Comparison of ENCODE assay signal across 15 cellular contexts in genomic region chr20:20073851-20074252, GRCh38. TPM values are rescaled to one million over a fixed set of nuclear protein-coding genes. Genes with fewer than 3 reads are reported as not detected.
DNase-seq lines count a peak whose midpoint lies in the region; ATAC-seq lines count a peak whose summit lies in the region.
"Had no signal": no experiment of that assay in that cellular context is flagged by ENCODE, and none has a peak within 500 bp of the region (broad histone marks: within the 10 kb centered on the region; RNA-seq: fewer than 3 reads in every experiment).

No MANE protein-coding gene starts in this region.

- H3K4me1 ChIP-seq in endocrine pancreas (ENCODE audit: control insufficient read depth, insufficient read depth, low read length) (no peaks in the 10 kb centered on the region), skeletal muscle tissue (ENCODE audit: control insufficient read depth in 3 of 3, insufficient read depth in 3 of 3, low read length in 3 of 3) (peaks cover 7 to 47% (median 33%) of the 10 kb centered on the region in 3 donors)
- H3K4me1 ChIP-seq: tibial artery had no signal

- H3K36me3 ChIP-seq in endocrine pancreas (ENCODE audit: control insufficient read depth, insufficient read depth, low read length) (no peaks in the 10 kb centered on the region), skeletal muscle tissue (ENCODE audit: control insufficient read depth in 3 of 3, insufficient read depth in 3 of 3, low read length in 3 of 3) (no peaks in the 10 kb centered on the region)
- H3K36me3 ChIP-seq: tibial artery had no signal

- no peaks in the 10 kb centered on the region for H3K9me3 ChIP-seq in endocrine pancreas (ENCODE audit: control insufficient read depth, low read length)
- no peaks in the 10 kb centered on the region for H3K9me3 ChIP-seq in skeletal muscle tissue (ENCODE audit: control insufficient read depth in 3 of 3, low read length in 3 of 3)
- H3K9me3 ChIP-seq: tibial artery had no signal

- peak overlapping the region; percentile 81 for H3K27ac ChIP-seq in skeletal muscle tissue (ENCODE audit: low read depth, low read length)
- H3K27ac ChIP-seq: tibial artery had no signal

- H3K4me3 ChIP-seq in endocrine pancreas (ENCODE audit: control insufficient read depth, insufficient read depth, low read length), result peak overlapping the region; percentile 47
- peak overlapping the region; percentile 38 to 60 (median 46) for H3K4me3 ChIP-seq in skeletal muscle tissue (ENCODE audit: low read length in 3 of 3)
- H3K4me3 ChIP-seq: tibial artery had no signal

- DNase-seq in NCI-H2196 (lab: John Stamatoyannopoulos, UW; ENCODE audit: unreplicated experiment), result peak; percentile 20
- no peak for DNase-seq in NCI-H2196 treated with DMSO at 0.1 percent for 48 hours (lab: John Stamatoyannopoulos, UW; ENCODE audit: unreplicated experiment)
- DNase-seq in NCI-H345 (lab: John Stamatoyannopoulos, UW), result peak; percentile 86
- DNase-seq in activated CD4-positive, alpha-beta T cell treated with anti-CD3 and anti-CD28 coated beads for 48 hours, result no peak
- DNase-seq in foreskin melanocyte, result no peak
- DNase-seq: activated CD8-positive, alpha-beta memory T cell treated with anti-CD3 and anti-CD28 coated beads for 24 hours; activated gamma-delta T cell treated with Interleukin-2 at 50 U/mL for 16 hours; foreskin fibroblast; mesendoderm; stimulated activated CD4-positive, alpha-beta T cell treated with anti-CD3 and anti-CD28 coated beads, Interleukin-15, amount 100 ng/mL, for 24 hours; tibial artery had no signal

- H3K27me3 ChIP-seq in endocrine pancreas (ENCODE audit: control insufficient read depth, insufficient read depth, low read length) (no peaks in the 10 kb centered on the region), skeletal muscle tissue (ENCODE audit: control insufficient read depth in 3 of 3, insufficient read depth in 3 of 3, low read length in 3 of 3) (no peaks in the 10 kb centered on the region)
- H3K27me3 ChIP-seq: tibial artery had no signal

- no peak for ATAC-seq in HG03432 (IDR thresholded peaks at IDR 0.05; ENCODE audit: unreplicated experiment)

- H3K9ac ChIP-seq in endocrine pancreas (ENCODE audit: control insufficient read depth, insufficient read depth, low read length) (peak overlapping the region; percentile 10), skeletal muscle tissue (ENCODE audit: low read depth in 1 of 3, low read length in 3 of 3) (peak overlapping the region; percentile 66 to 82 (median 75))

RNA-seq across cellular contexts. Expression of gene CFAP61, which starts 21.5 kb away (rescaled TPM):
- total RNA-seq in skeletal muscle tissue, result 1.0 TPM
- total RNA-seq: osteocyte had no signal

RNA-seq across cellular contexts. Expression of gene CRNKL1, which starts 21.6 kb away (rescaled TPM):
- 38.1 TPM for total RNA-seq in skeletal muscle tissue

RNA-seq across cellular contexts. Expression of gene NAA20, which starts 56.7 kb away (rescaled TPM):
- 58.5 TPM for total RNA-seq in skeletal muscle tissue

Comparison
In these comparisons a context has a peak if more than half of its experiments do, and no peak if none do; other contexts are left out.
1. DNase-seq: peak in NCI-H2196 (single experiment) and NCI-H345 (single experiment); none in NCI-H2196 treated with DMSO at 0.1 percent for 48 hours (single experiment), activated CD4-positive, alpha-beta T cell treated with anti-CD3 and anti-CD28 coated beads for 48 hours (single experiment) and foreskin melanocyte (single experiment).